Comparison of ENCODE assay signal across 8 cellular contexts in the genomic region with DNA sequence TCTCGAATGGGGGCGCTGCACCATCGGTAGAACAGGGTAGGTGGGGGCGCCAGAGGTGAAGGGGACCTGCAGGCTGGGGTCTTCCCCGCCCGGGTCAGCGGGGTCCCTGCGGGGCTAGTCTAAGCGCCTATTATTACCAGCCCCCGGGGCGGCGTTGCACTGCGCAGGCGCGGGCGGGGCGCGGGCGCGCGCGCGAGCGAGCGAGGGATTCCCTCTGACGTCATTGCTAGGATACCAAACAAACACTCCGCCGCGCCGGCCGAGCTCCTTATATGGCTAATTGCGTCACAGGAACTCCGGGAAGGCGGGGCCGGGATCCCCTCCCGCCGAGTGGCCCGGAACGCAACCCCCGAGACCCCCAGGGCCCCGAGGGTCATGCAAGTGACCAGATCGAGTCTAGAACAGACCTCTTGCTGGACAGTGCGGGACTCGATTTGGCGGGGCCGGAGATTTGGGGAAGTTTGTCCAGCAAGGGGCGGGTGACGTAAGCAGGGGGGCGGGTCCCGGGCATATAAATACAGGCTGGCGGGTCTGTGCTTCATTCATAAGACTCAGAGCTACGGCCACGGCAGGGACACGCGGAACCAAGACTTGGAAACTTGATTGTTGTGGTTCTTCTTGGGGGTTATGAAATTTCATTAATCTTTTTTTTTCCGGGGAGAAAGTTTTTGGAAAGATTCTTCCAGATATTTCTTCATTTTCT. TPM values are rescaled to one million over a fixed set of nuclear protein-coding genes. Genes with fewer than 3 reads are reported as not detected.
DNase-seq lines count a peak whose midpoint lies in the region; ATAC-seq and TF ChIP-seq lines count a peak whose summit lies in the region.

FOSB (plus strand) TSS at position 541 of the 703 bp plus-strand sequence. CDS start 591 bp downstream, outside the sequence.

- H3K27ac ChIP-seq in left ventricle myocardium inferior (replicated peaks) (peak within 1 kb of the TSS; percentile 95), prostate gland (peak within 1 kb of the TSS; percentile 98 to 99)

- no peak for TF ChIP-seq CTCF in left ventricle myocardium inferior (IDR thresholded peaks at IDR 0.05; ENCODE audit: borderline replicate concordance)
- peak in 1 of 4 experiments; percentile 20 for TF ChIP-seq CTCF in prostate gland (IDR thresholded peaks at IDR 0.05)

- no peaks in the 10 kb centered on the region for H3K36me3 ChIP-seq in left ventricle myocardium inferior
- H3K36me3 ChIP-seq in prostate gland, result no peaks in the 10 kb centered on the region

- H3K27ac Mint-ChIP-seq in T-helper 1 cell treated with Interleukin-12 subunit alpha and Interleukin-12 subunit beta and Interleukin-4 antibody, amounts not matched to agents 30 μg/mL and 1 μg/mL, for 36 hours, result peak within 1 kb of the TSS; percentile 94

- H3K4me1 ChIP-seq in left ventricle myocardium inferior (peaks cover 44% of the 10 kb centered on the region), prostate gland (replicated peaks) (peaks cover 10% of the 10 kb centered on the region)

- peaks cover 34% of the 10 kb centered on the region for H3K27me3 Mint-ChIP-seq in T-helper 1 cell treated with Interleukin-12 subunit alpha and Interleukin-12 subunit beta and Interleukin-4 antibody, amounts not matched to agents 30 μg/mL and 1 μg/mL, for 36 hours (ENCODE audit: low read depth)

- TF ChIP-seq POLR2A in prostate gland (IDR thresholded peaks at IDR 0.05), result peak; percentile 90

- H3K9me3 Mint-ChIP-seq in T-helper 1 cell treated with Interleukin-12 subunit alpha and Interleukin-12 subunit beta and Interleukin-4 antibody, amounts not matched to agents 30 μg/mL and 1 μg/mL, for 36 hours, result no peaks in the 10 kb centered on the region

- intact Hi-C loops in left ventricle myocardium inferior (cut with micrococcal nuclease) (no loop called here), prostate gland (cut with DNase I) (no loop called here)

- H3K4me3 ChIP-seq in GM08714 (ENCODE audit: low read length) (peak within 1 kb of the TSS; percentile 58), left ventricle myocardium inferior (peak within 1 kb of the TSS; percentile 81), prostate gland (peak within 1 kb of the TSS; percentile 54 to 67)

- no peaks in the 10 kb centered on the region for H3K36me3 Mint-ChIP-seq in T-helper 1 cell treated with Interleukin-12 subunit alpha and Interleukin-12 subunit beta and Interleukin-4 antibody, amounts not matched to agents 30 μg/mL and 1 μg/mL, for 36 hours (ENCODE audit: low read depth)

- H3K9me3 ChIP-seq in left ventricle myocardium inferior (replicated peaks) (no peaks in the 10 kb centered on the region), prostate gland (no peaks in the 10 kb centered on the region)

- WGBS in prostate gland, result under 1% methylated on average over 56 of the region's 56 CpGs

- peaks cover 21% of the 10 kb centered on the region for H3K4me1 Mint-ChIP-seq in T-helper 1 cell treated with Interleukin-12 subunit alpha and Interleukin-12 subunit beta and Interleukin-4 antibody, amounts not matched to agents 30 μg/mL and 1 μg/mL, for 36 hours (ENCODE audit: low read depth)

- ATAC-seq in HG02623 (IDR thresholded peaks at IDR 0.05; ENCODE audit: unreplicated experiment), result peak; percentile 45

- peak within 1 kb of the TSS; percentile 89 for H3K4me3 Mint-ChIP-seq in T-helper 1 cell treated with Interleukin-12 subunit alpha and Interleukin-12 subunit beta and Interleukin-4 antibody, amounts not matched to agents 30 μg/mL and 1 μg/mL, for 36 hours

- DNase-seq in NCI-H1436 (lab: John Stamatoyannopoulos, UW) (peak; percentile 95), amniotic stem cell (lab: John Stamatoyannopoulos, UW) (peak; percentile 94), left ventricle myocardium inferior (peak; percentile 95), prostate gland (ENCODE audit: low spot score) (peak; percentile 95), ureter (ENCODE audit: low spot score) (peak; percentile 95)

- H3K27me3 ChIP-seq in left ventricle myocardium inferior (ENCODE audit: low read depth), result peaks cover 12% of the 10 kb centered on the region
- no peaks in the 10 kb centered on the region for H3K27me3 ChIP-seq in prostate gland (replicated peaks; ENCODE audit: insufficient read depth)

RNA-seq across cellular contexts. Expression of gene FOSB, which starts in this region (rescaled TPM):
- total RNA-seq in left ventricle myocardium inferior (0.33 TPM), prostate gland (1 to 10 TPM; 2.5 to 6.4 TPM), ureter (1.5 TPM)

Comparison
In these comparisons a context has a peak if more than half of its experiments do, and no peak if none do; other contexts are left out.
1. Peak in every context shown above with its lines: DNase-seq, ATAC-seq, H3K4me3 ChIP-seq and H3K27ac ChIP-seq.
2. Peak in DNase-seq, H3K4me3 ChIP-seq and H3K27ac ChIP-seq in left ventricle myocardium inferior; RNA of the gene not detected or under 1 TPM.